9 cellular contexts compared by ENCODE assay signal in genomic region chr1:12450090-12450764, GRCh38.
DNase-seq lines count a peak whose midpoint lies in the region; ATAC-seq and TF ChIP-seq lines count a peak whose summit lies in the region.
"Had no signal": no experiment of that assay in that cellular context is flagged by ENCODE, and none has a peak within 500 bp of the region (broad histone marks: within the 10 kb centered on the region; RNA-seq: fewer than 3 reads in every experiment).

No MANE protein-coding gene starts in this region.

- peak; percentile 8 for DNase-seq in DMS 273 treated with DMSO at 0.1 percent for 48 hours (lab: John Stamatoyannopoulos, UW)
- DNase-seq in NCI-H524 treated with DMSO at 0.1 percent for 48 hours (lab: John Stamatoyannopoulos, UW): peak; percentile 86
- peak; percentile 85 for DNase-seq in globus pallidus (ENCODE audit: low spot score)
- no peak for DNase-seq in NCI-H2081 treated with DMSO at 0.1 percent for 48 hours (lab: John Stamatoyannopoulos, UW)
- DNase-seq in NCI-H2196 (lab: John Stamatoyannopoulos, UW; ENCODE audit: unreplicated experiment): no peak
- no peak for DNase-seq in WTC11 (ENCODE audit: low spot score)
- DNase-seq: NK-92 treated with Interleukin-12 subunit alpha and Interleukin-12 subunit beta, amount 100 ng/mL, for 24 hours had no signal

- CTCF ChIA-PET in WTC11 (lab: Charles Lee): no interaction called here

- H3K9ac ChIP-seq in rectal smooth muscle tissue (ENCODE audit: low read length): no peak overlapping the region

- no peak overlapping the region for H3K27ac Mint-ChIP-seq in WTC11

- H3K36me3 Mint-ChIP-seq in WTC11: no peaks in the 10 kb centered on the region

- H3K4me3 ChIP-seq in rectal smooth muscle tissue (ENCODE audit: low read length): no peak overlapping the region

- H3K27ac ChIP-seq in rectal smooth muscle tissue (ENCODE audit: low read depth, low read length): peak overlapping the region; percentile 75

- H3K27me3 ChIP-seq in rectal smooth muscle tissue (ENCODE audit: control insufficient read depth, insufficient read depth, low read length): no peaks in the 10 kb centered on the region

- peaks cover 24% of the 10 kb centered on the region for H3K4me1 Mint-ChIP-seq in WTC11

- POLR2A ChIA-PET in WTC11 (lab: Charles Lee): no interaction called here

- H3K4me3 Mint-ChIP-seq in WTC11: no peak overlapping the region

- H3K36me3 ChIP-seq in rectal smooth muscle tissue (ENCODE audit: control insufficient read depth, insufficient read depth, low read length): no peaks in the 10 kb centered on the region

- no peak for TF ChIP-seq CTCF in WTC11 (IDR thresholded peaks at IDR 0.05)

- H3K9me3 Mint-ChIP-seq in WTC11: no peaks in the 10 kb centered on the region

- no peaks in the 10 kb centered on the region for H3K27me3 Mint-ChIP-seq in WTC11 (ENCODE audit: low read depth)

- no peak for ATAC-seq in GM21786 (IDR thresholded peaks at IDR 0.05; ENCODE audit: unreplicated experiment)
- ATAC-seq in WTC11: no peak

- H3K4me1 ChIP-seq in rectal smooth muscle tissue (ENCODE audit: control insufficient read depth, insufficient read depth, low read length): peaks cover 60% of the 10 kb centered on the region

TF ChIP-seq in WTC11, 78 proteins besides CTCF, POLR2A, EP300 and RAD21:
- TF ChIP-seq FOXK1 (CRISPR knock-in tag; IDR thresholded peaks at IDR 0.05) (no peak), TEAD4 (CRISPR knock-in tag; IDR thresholded peaks at IDR 0.05) (no peak), ZMAT4 (CRISPR knock-in tag; IDR thresholded peaks at IDR 0.05) (no peak), ESRRA (CRISPR knock-in tag; IDR thresholded peaks at IDR 0.05; ENCODE audit: borderline replicate concordance) (no peak), MAX (CRISPR knock-in tag; IDR thresholded peaks at IDR 0.05) (no peak), CREM (CRISPR knock-in tag; IDR thresholded peaks at IDR 0.05) (no peak), ZNF532 (CRISPR knock-in tag; IDR thresholded peaks at IDR 0.05; ENCODE audit: borderline replicate concordance) (no peak), HMGXB4 (CRISPR knock-in tag; IDR thresholded peaks at IDR 0.05) (no peak), ERG (CRISPR knock-in tag; IDR thresholded peaks at IDR 0.05) (no peak), MXD4 (CRISPR knock-in tag; IDR thresholded peaks at IDR 0.05; ENCODE audit: borderline replicate concordance) (no peak), ZNF232 (CRISPR knock-in tag; IDR thresholded peaks at IDR 0.05) (no peak), ZNF396 (CRISPR knock-in tag; IDR thresholded peaks at IDR 0.05; ENCODE audit: borderline replicate concordance) (no peak), IRF2 (CRISPR knock-in tag; IDR thresholded peaks at IDR 0.05; ENCODE audit: borderline replicate concordance, low read depth) (no peak), ZNF121 (CRISPR knock-in tag; IDR thresholded peaks at IDR 0.05) (no peak), USF2 (CRISPR knock-in tag; IDR thresholded peaks at IDR 0.05) (no peak), KAT7 (CRISPR knock-in tag; IDR thresholded peaks at IDR 0.05; ENCODE audit: borderline replicate concordance) (no peak), CBFB (CRISPR knock-in tag; IDR thresholded peaks at IDR 0.05; ENCODE audit: low read depth) (no peak), SMAD3 (CRISPR knock-in tag; IDR thresholded peaks at IDR 0.05; ENCODE audit: borderline replicate concordance) (no peak), TP53 (CRISPR knock-in tag; IDR thresholded peaks at IDR 0.05) (no peak)

Comparison
In these comparisons a context has a peak if more than half of its experiments do, and no peak if none do; other contexts are left out.
1. DNase-seq: peak in DMS 273 treated with DMSO at 0.1 percent for 48 hours (single experiment), NCI-H524 treated with DMSO at 0.1 percent for 48 hours (single experiment) and globus pallidus (single experiment); none in NCI-H2081 treated with DMSO at 0.1 percent for 48 hours (single experiment), NCI-H2196 (single experiment) and WTC11 (single experiment).